Comparison of ENCODE assay signal across 1 cellular context in the genomic region with DNA sequence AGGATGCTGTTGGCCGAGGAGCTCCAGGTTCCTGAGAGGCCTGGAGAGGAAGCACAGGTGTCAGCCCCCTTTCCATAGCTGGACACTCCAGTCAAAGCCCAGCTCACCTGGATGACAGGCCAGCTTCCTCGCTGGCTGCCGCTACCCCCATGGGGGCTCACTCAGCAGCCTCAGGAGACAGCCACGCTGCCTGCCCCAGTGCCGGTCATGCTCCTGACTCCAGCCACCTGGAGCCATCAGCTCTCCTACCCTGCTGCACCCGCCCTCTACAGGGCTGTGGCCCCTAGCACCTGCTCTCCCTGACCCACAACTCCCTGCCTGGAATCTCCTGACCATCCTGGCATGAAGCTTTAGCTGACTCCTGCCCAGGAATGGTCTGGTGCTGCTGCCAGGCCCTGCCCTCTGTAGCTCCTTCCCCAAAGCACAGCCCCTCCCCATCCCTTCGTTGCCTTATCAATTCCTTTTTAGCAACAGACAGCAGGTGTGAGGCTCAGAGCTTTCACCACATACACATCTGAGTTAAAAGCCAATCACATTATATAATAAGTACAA.
TF ChIP-seq lines count a peak whose summit lies in the region.

No MANE protein-coding gene starts in this region.

TF ChIP-seq in WTC11, 78 proteins besides CTCF, POLR2A, EP300 and RAD21 (continued from another document):
- TF ChIP-seq, protein P1, sequence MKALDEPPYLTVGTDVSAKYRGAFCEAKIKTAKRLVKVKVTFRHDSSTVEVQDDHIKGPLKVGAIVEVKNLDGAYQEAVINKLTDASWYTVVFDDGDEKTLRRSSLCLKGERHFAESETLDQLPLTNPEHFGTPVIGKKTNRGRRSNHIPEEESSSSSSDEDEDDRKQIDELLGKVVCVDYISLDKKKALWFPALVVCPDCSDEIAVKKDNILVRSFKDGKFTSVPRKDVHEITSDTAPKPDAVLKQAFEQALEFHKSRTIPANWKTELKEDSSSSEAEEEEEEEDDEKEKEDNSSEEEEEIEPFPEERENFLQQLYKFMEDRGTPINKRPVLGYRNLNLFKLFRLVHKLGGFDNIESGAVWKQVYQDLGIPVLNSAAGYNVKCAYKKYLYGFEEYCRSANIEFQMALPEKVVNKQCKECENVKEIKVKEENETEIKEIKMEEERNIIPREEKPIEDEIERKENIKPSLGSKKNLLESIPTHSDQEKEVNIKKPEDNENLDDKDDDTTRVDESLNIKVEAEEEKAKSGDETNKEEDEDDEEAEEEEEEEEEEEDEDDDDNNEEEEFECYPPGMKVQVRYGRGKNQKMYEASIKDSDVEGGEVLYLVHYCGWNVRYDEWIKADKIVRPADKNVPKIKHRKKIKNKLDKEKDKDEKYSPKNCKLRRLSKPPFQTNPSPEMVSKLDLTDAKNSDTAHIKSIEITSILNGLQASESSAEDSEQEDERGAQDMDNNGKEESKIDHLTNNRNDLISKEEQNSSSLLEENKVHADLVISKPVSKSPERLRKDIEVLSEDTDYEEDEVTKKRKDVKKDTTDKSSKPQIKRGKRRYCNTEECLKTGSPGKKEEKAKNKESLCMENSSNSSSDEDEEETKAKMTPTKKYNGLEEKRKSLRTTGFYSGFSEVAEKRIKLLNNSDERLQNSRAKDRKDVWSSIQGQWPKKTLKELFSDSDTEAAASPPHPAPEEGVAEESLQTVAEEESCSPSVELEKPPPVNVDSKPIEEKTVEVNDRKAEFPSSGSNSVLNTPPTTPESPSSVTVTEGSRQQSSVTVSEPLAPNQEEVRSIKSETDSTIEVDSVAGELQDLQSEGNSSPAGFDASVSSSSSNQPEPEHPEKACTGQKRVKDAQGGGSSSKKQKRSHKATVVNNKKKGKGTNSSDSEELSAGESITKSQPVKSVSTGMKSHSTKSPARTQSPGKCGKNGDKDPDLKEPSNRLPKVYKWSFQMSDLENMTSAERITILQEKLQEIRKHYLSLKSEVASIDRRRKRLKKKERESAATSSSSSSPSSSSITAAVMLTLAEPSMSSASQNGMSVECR (CRISPR knock-in tag; IDR thresholded peaks at IDR 0.05; ENCODE audit: borderline replicate concordance) = no peak
- TF ChIP-seq ZNF232 (CRISPR knock-in tag; IDR thresholded peaks at IDR 0.05) (no peak), TEAD4 (CRISPR knock-in tag; IDR thresholded peaks at IDR 0.05) (no peak), FOXK1 (CRISPR knock-in tag; IDR thresholded peaks at IDR 0.05) (no peak), SP1 (CRISPR knock-in tag; conservative IDR thresholded peaks at IDR 0.05) (no peak), EMX1 (CRISPR knock-in tag; IDR thresholded peaks at IDR 0.05) (no peak), GRHL2 (CRISPR knock-in tag; IDR thresholded peaks at IDR 0.05; ENCODE audit: insufficient replicate concordance, severe bottlenecking) (no peak)
- TF ChIP-seq, protein P2, sequence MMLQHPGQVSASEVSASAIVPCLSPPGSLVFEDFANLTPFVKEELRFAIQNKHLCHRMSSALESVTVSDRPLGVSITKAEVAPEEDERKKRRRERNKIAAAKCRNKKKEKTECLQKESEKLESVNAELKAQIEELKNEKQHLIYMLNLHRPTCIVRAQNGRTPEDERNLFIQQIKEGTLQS (CRISPR knock-in tag; conservative IDR thresholded peaks at IDR 0.05) = no peak
- TF ChIP-seq, protein P3, sequence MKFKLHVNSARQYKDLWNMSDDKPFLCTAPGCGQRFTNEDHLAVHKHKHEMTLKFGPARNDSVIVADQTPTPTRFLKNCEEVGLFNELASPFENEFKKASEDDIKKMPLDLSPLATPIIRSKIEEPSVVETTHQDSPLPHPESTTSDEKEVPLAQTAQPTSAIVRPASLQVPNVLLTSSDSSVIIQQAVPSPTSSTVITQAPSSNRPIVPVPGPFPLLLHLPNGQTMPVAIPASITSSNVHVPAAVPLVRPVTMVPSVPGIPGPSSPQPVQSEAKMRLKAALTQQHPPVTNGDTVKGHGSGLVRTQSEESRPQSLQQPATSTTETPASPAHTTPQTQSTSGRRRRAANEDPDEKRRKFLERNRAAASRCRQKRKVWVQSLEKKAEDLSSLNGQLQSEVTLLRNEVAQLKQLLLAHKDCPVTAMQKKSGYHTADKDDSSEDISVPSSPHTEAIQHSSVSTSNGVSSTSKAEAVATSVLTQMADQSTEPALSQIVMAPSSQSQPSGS (CRISPR knock-in tag; IDR thresholded peaks at IDR 0.05; ENCODE audit: borderline replicate concordance, low read depth) = no peak
- TF ChIP-seq, protein P4, sequence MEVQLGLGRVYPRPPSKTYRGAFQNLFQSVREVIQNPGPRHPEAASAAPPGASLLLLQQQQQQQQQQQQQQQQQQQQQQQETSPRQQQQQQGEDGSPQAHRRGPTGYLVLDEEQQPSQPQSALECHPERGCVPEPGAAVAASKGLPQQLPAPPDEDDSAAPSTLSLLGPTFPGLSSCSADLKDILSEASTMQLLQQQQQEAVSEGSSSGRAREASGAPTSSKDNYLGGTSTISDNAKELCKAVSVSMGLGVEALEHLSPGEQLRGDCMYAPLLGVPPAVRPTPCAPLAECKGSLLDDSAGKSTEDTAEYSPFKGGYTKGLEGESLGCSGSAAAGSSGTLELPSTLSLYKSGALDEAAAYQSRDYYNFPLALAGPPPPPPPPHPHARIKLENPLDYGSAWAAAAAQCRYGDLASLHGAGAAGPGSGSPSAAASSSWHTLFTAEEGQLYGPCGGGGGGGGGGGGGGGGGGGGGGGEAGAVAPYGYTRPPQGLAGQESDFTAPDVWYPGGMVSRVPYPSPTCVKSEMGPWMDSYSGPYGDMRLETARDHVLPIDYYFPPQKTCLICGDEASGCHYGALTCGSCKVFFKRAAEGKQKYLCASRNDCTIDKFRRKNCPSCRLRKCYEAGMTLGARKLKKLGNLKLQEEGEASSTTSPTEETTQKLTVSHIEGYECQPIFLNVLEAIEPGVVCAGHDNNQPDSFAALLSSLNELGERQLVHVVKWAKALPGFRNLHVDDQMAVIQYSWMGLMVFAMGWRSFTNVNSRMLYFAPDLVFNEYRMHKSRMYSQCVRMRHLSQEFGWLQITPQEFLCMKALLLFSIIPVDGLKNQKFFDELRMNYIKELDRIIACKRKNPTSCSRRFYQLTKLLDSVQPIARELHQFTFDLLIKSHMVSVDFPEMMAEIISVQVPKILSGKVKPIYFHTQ (CRISPR knock-in tag; IDR thresholded peaks at IDR 0.05) = no peak
- TF ChIP-seq, protein P5, sequence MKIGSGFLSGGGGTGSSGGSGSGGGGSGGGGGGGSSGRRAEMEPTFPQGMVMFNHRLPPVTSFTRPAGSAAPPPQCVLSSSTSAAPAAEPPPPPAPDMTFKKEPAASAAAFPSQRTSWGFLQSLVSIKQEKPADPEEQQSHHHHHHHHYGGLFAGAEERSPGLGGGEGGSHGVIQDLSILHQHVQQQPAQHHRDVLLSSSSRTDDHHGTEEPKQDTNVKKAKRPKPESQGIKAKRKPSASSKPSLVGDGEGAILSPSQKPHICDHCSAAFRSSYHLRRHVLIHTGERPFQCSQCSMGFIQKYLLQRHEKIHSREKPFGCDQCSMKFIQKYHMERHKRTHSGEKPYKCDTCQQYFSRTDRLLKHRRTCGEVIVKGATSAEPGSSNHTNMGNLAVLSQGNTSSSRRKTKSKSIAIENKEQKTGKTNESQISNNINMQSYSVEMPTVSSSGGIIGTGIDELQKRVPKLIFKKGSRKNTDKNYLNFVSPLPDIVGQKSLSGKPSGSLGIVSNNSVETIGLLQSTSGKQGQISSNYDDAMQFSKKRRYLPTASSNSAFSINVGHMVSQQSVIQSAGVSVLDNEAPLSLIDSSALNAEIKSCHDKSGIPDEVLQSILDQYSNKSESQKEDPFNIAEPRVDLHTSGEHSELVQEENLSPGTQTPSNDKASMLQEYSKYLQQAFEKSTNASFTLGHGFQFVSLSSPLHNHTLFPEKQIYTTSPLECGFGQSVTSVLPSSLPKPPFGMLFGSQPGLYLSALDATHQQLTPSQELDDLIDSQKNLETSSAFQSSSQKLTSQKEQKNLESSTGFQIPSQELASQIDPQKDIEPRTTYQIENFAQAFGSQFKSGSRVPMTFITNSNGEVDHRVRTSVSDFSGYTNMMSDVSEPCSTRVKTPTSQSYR (CRISPR knock-in tag; IDR thresholded peaks at IDR 0.05) = no peak
- TF ChIP-seq, protein P6, sequence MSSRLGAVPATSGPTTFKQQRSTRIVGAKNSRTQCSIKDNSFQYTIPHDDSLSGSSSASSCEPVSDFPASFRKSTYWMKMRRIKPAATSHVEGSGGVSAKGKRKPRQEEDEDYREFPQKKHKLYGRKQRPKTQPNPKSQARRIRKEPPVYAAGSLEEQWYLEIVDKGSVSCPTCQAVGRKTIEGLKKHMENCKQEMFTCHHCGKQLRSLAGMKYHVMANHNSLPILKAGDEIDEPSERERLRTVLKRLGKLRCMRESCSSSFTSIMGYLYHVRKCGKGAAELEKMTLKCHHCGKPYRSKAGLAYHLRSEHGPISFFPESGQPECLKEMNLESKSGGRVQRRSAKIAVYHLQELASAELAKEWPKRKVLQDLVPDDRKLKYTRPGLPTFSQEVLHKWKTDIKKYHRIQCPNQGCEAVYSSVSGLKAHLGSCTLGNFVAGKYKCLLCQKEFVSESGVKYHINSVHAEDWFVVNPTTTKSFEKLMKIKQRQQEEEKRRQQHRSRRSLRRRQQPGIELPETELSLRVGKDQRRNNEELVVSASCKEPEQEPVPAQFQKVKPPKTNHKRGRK (CRISPR knock-in tag; IDR thresholded peaks at IDR 0.05; ENCODE audit: borderline replicate concordance) = no peak
- TF ChIP-seq, protein P7, sequence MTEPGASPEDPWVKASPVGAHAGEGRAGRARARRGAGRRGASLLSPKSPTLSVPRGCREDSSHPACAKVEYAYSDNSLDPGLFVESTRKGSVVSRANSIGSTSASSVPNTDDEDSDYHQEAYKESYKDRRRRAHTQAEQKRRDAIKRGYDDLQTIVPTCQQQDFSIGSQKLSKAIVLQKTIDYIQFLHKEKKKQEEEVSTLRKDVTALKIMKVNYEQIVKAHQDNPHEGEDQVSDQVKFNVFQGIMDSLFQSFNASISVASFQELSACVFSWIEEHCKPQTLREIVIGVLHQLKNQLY (CRISPR knock-in tag; IDR thresholded peaks at IDR 0.05) = no peak
- TF ChIP-seq, protein P8, sequence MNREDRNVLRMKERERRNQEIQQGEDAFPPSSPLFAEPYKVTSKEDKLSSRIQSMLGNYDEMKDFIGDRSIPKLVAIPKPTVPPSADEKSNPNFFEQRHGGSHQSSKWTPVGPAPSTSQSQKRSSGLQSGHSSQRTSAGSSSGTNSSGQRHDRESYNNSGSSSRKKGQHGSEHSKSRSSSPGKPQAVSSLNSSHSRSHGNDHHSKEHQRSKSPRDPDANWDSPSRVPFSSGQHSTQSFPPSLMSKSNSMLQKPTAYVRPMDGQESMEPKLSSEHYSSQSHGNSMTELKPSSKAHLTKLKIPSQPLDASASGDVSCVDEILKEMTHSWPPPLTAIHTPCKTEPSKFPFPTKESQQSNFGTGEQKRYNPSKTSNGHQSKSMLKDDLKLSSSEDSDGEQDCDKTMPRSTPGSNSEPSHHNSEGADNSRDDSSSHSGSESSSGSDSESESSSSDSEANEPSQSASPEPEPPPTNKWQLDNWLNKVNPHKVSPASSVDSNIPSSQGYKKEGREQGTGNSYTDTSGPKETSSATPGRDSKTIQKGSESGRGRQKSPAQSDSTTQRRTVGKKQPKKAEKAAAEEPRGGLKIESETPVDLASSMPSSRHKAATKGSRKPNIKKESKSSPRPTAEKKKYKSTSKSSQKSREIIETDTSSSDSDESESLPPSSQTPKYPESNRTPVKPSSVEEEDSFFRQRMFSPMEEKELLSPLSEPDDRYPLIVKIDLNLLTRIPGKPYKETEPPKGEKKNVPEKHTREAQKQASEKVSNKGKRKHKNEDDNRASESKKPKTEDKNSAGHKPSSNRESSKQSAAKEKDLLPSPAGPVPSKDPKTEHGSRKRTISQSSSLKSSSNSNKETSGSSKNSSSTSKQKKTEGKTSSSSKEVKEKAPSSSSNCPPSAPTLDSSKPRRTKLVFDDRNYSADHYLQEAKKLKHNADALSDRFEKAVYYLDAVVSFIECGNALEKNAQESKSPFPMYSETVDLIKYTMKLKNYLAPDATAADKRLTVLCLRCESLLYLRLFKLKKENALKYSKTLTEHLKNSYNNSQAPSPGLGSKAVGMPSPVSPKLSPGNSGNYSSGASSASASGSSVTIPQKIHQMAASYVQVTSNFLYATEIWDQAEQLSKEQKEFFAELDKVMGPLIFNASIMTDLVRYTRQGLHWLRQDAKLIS (CRISPR knock-in tag; IDR thresholded peaks at IDR 0.05; ENCODE audit: borderline replicate concordance) = no peak
- TF ChIP-seq, protein P9, sequence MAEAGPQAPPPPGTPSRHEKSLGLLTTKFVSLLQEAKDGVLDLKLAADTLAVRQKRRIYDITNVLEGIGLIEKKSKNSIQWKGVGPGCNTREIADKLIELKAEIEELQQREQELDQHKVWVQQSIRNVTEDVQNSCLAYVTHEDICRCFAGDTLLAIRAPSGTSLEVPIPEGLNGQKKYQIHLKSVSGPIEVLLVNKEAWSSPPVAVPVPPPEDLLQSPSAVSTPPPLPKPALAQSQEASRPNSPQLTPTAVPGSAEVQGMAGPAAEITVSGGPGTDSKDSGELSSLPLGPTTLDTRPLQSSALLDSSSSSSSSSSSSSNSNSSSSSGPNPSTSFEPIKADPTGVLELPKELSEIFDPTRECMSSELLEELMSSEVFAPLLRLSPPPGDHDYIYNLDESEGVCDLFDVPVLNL (CRISPR knock-in tag; IDR thresholded peaks at IDR 0.05; ENCODE audit: borderline replicate concordance, low read depth) = no peak
- TF ChIP-seq, protein P10, sequence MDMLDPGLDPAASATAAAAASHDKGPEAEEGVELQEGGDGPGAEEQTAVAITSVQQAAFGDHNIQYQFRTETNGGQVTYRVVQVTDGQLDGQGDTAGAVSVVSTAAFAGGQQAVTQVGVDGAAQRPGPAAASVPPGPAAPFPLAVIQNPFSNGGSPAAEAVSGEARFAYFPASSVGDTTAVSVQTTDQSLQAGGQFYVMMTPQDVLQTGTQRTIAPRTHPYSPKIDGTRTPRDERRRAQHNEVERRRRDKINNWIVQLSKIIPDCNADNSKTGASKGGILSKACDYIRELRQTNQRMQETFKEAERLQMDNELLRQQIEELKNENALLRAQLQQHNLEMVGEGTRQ (CRISPR knock-in tag; IDR thresholded peaks at IDR 0.05) = no peak
